In the genomic region with DNA sequence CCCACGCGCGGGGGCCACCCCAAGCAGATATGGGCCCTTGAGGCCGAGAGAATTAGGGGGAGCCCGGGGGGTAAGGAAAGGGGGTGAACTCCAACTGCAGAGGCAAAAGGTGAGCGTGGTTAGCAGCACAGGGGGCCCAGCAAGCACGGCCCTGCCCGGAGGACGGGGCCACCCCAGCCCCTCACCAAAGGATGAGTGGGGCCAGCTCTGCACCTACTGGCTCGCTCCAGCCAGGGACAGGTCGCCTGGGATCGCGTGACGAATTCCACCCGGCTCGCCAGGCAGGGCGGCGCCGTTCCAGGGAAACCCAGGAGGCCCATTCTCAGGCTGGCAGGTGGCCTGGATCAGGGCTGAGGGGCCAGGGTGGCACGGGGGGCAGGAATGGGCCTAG, we compare ENCODE assay signal across 12 cellular contexts. TPM values are rescaled to one million over a fixed set of nuclear protein-coding genes. Genes with fewer than 3 reads are reported as not detected.
DNase-seq lines count a peak whose midpoint lies in the region; ATAC-seq and TF ChIP-seq lines count a peak whose summit lies in the region.
"Had no signal": no experiment of that assay in that cellular context is flagged by ENCODE, and none has a peak within 500 bp of the region (broad histone marks: within the 10 kb centered on the region; RNA-seq: fewer than 3 reads in every experiment).

No MANE protein-coding gene starts in this region.

- peak overlapping the region in 2 of 3 experiments; percentile 63 to 71; a peak in 2 of 7 replicates for H3K27ac Mint-ChIP-seq in H9
- H3K27ac Mint-ChIP-seq in naive B cell = peak overlapping the region in 1 of 6 donors; percentile 77

- H3K23me2 ChIP-seq in H9 (ENCODE audit: insufficient read length, low read depth, low read length, poor library complexity, severe bottlenecking) = no peaks in the 10 kb centered on the region

- no peaks in the 10 kb centered on the region for H3K9me2 ChIP-seq in PC-3 (replicated peaks; ENCODE audit: low read length)

- H3K56ac ChIP-seq in H9 (ENCODE audit: insufficient read length, low read depth, low read length) = no peak overlapping the region

- H3K9ac ChIP-seq in H9 (ENCODE audit: extremely low read depth, insufficient read length, low read length) (no peak overlapping the region), PC-3 (ENCODE audit: low read length) (no peak overlapping the region)

- peaks cover 0 to 19% of the 10 kb centered on the region in 2 experiments; a peak in 3 of 4 replicates for H3K4me1 Mint-ChIP-seq in H9
- H3K4me1 Mint-ChIP-seq in naive B cell = peaks cover 19 to 50% (median 28%) of the 10 kb centered on the region in 3 donors

- H2BK5ac ChIP-seq in H9 (ENCODE audit: insufficient read length, low read length) = no peak overlapping the region

- WGBS in H9 (ENCODE audit: extremely low coverage, insufficient read length, low lambda C conversion rate) = no CpG with 5 or more reads among the region's 20 CpGs

- ATAC-seq in naive B cell (ENCODE audit: low read depth in 2 of 2) (peak; percentile 8 to 22), PC-3 (no peak)

- no peak overlapping the region for H4K8ac ChIP-seq in H9 (replicated peaks; ENCODE audit: insufficient read length, low read depth, low read length)

- no peak for TF ChIP-seq POLR2A in breast epithelium (IDR thresholded peaks at IDR 0.05)

- no peak overlapping the region for H2BK120ac ChIP-seq in H9 (ENCODE audit: low read depth, low read length, poor library complexity, severe bottlenecking)

- H3K27me3 Mint-ChIP-seq in H9 (ENCODE audit: low read depth) (peaks cover 2% of the 10 kb centered on the region; the same call in 1 of the 2 replicates), naive B cell (no peaks in the 10 kb centered on the region)
- H3K27me3 Mint-ChIP-seq: activated CD8-positive, alpha-beta memory T cell treated with anti-CD3 and anti-CD28 coated beads, Interleukin-2, amount 10 ng/mL, durations not matched to agents 7 days and 5 days had no signal

- no peak overlapping the region for H3T11ph ChIP-seq in H9 (ENCODE audit: low read length)

- H3K27me3 ChIP-seq in H9 (ENCODE audit: insufficient read depth, low read length) (no peaks in the 10 kb centered on the region; the same call in 1 of the 2 replicates), breast epithelium (no peaks in the 10 kb centered on the region), PC-3 (ENCODE audit: low read length) (no peaks in the 10 kb centered on the region)
- H3K27me3 ChIP-seq: left lung had no signal

- H4K91ac ChIP-seq in H9 (ENCODE audit: insufficient read length, low read depth, low read length) = no peak overlapping the region

- peaks cover 3 to 9% (median 5%) of the 10 kb centered on the region in 3 experiments; a peak in 4 of 7 replicates for H3K36me3 Mint-ChIP-seq in H9 (ENCODE audit: insufficient read depth in 1 of 3, low read depth in 3 of 3)
- peaks cover 0 to 6% of the 10 kb centered on the region in 2 donors for H3K36me3 Mint-ChIP-seq in naive B cell

- H4K5ac ChIP-seq in H9 (ENCODE audit: insufficient read length, low read depth, low read length) = no peak overlapping the region

- H2AFZ ChIP-seq in H9 (ENCODE audit: low read length) = no peak overlapping the region
- no peak overlapping the region for H2AFZ ChIP-seq in PC-3 (ENCODE audit: low read length)

- no peak overlapping the region for H3K14ac ChIP-seq in H9 (ENCODE audit: insufficient read depth, low read length)

- H3K18ac ChIP-seq in H9 (ENCODE audit: insufficient read length, low read depth, low read length) = no peak overlapping the region

- no peaks in the 10 kb centered on the region for H3K9me3 Mint-ChIP-seq in H9
- no peaks in the 10 kb centered on the region for H3K9me3 Mint-ChIP-seq in naive B cell
- H3K9me3 Mint-ChIP-seq: activated naive CD4-positive, alpha-beta T cell treated with anti-CD3 and anti-CD28 coated beads, Interleukin-2, amount 50 U/mL, for 72 hours had no signal

- H3K4me3 ChIP-seq in breast epithelium (no peak overlapping the region), PC-3 (ENCODE audit: low read length) (no peak overlapping the region)
- H3K4me3 ChIP-seq: left lung had no signal

- H3K4me3 Mint-ChIP-seq in H9 = no peak overlapping the region
- no peak overlapping the region for H3K4me3 Mint-ChIP-seq in naive B cell
- H3K4me3 Mint-ChIP-seq: activated CD8-positive, alpha-beta memory T cell treated with anti-CD3 and anti-CD28 coated beads, Interleukin-2, amount 10 ng/mL, durations not matched to agents 7 days and 5 days had no signal

- BruUV-seq in PC-3 (replicated peaks; lab: Mats Ljungman, UMichigan) = no TSS peak

- no peak overlapping the region for H3K4ac ChIP-seq in H9 (ENCODE audit: low read depth, low read length)

- H3K79me1 ChIP-seq in H9 (ENCODE audit: insufficient read depth, low read depth, low read length, poor library complexity, severe bottlenecking) = no peaks in the 10 kb centered on the region

- no peak overlapping the region for H3K27ac ChIP-seq in 22Rv1
- H3K27ac ChIP-seq in H9 (ENCODE audit: insufficient read length, low read depth, low read length) = no peak overlapping the region
- H3K27ac ChIP-seq in breast epithelium = peak overlapping the region; percentile 26 to 66
- H3K27ac ChIP-seq in PC-3 (ENCODE audit: low read length) = no peak overlapping the region

- no peak overlapping the region for H2BK15ac ChIP-seq in H9 (ENCODE audit: low read depth, low read length)

- H3K23ac ChIP-seq in H9 (ENCODE audit: insufficient read length, low read depth, low read length) = no peak overlapping the region

- H3K4me1 ChIP-seq in H9 (ENCODE audit: insufficient read depth, low read length) (no peaks in the 10 kb centered on the region; the same call in 1 of the 2 replicates), breast epithelium (peaks cover 0 to 9% of the 10 kb centered on the region in 2 donors), PC-3 (ENCODE audit: insufficient read depth, low read length) (peaks cover 18% of the 10 kb centered on the region)

- intact Hi-C loops in breast epithelium (cut with DNase I; ENCODE audit: low total_unique reads) = no loop called here
- intact Hi-C loops in PC-3 (cut with micrococcal nuclease) = no loop called here

- no peak overlapping the region for H2BK20ac ChIP-seq in H9 (ENCODE audit: low read depth, low read length, poor library complexity, severe bottlenecking)

- CTCF ChIA-PET in PC-3 (lab: Charles Lee) = interaction anchor here (0.6 kb wide), 2 partner anchors 39 to 128 kb away, joined by 3 read pairs; partner anchors contain the start of gene BIN1

- no peak overlapping the region for H3K4me2 ChIP-seq in H9 (ENCODE audit: insufficient read depth, insufficient read length, low read length)
- H3K4me2 ChIP-seq in PC-3 (ENCODE audit: low read length) = no peak overlapping the region

- TF ChIP-seq CTCF in 22Rv1 (IDR thresholded peaks at IDR 0.05) (peak; percentile 18), H9 (conservative IDR thresholded peaks at IDR 0.05) (no peak), breast epithelium (IDR thresholded peaks at IDR 0.05) (no peak), PC-3 (conservative IDR thresholded peaks at IDR 0.05; ENCODE audit: low read depth, low read length) (no peak; the same call in 1 of the 2 replicates)

- H3K9me3 ChIP-seq in H9 (ENCODE audit: control insufficient read depth, low read depth, low read length) (no peaks in the 10 kb centered on the region), breast epithelium (no peaks in the 10 kb centered on the region), PC-3 (ENCODE audit: low read length) (no peaks in the 10 kb centered on the region)
- H3K9me3 ChIP-seq: left lung had no signal

- no peak for DNase-seq in H9
- DNase-seq in breast epithelium (ENCODE audit: low spot score in 2 of 2) = no peak
- no peak for DNase-seq in naive B cell
- no peak for DNase-seq in NCI-H146 (lab: John Stamatoyannopoulos, UW)
- DNase-seq in occipital lobe (lab: John Stamatoyannopoulos, UW) = no peak
- DNase-seq in PC-3 = no peak
- no peak for DNase-seq in cerebellar cortex (ENCODE audit: low spot score)
- DNase-seq: SHP77 treated with DMSO at 0.1 percent for 48 hours had no signal

- H3K79me2 ChIP-seq in H9 (ENCODE audit: insufficient read depth, low read length) = no peaks in the 10 kb centered on the region
- H3K79me2 ChIP-seq in PC-3 (ENCODE audit: low read length) = no peaks in the 10 kb centered on the region

- no peak overlapping the region for H2AK5ac ChIP-seq in H9 (ENCODE audit: insufficient read length, low read length)

- no peaks in the 10 kb centered on the region for H3F3A ChIP-seq in PC-3 (ENCODE audit: low read length, unreplicated experiment)

- H3K36me3 ChIP-seq in breast epithelium (no peaks in the 10 kb centered on the region), PC-3 (ENCODE audit: low read depth, low read length) (peaks cover under 1% of the 10 kb centered on the region; the same call in 1 of the 2 replicates)

- peaks cover 4% of the 10 kb centered on the region for H4K20me1 ChIP-seq in H9 (ENCODE audit: control insufficient read depth, insufficient read depth, insufficient read length)
- no peaks in the 10 kb centered on the region for H4K20me1 ChIP-seq in PC-3 (ENCODE audit: low read length)

- POLR2A ChIA-PET in PC-3 (lab: Charles Lee; ENCODE audit: unreplicated experiment) = no interaction called here

- no peak overlapping the region for H2BK12ac ChIP-seq in H9 (ENCODE audit: insufficient read length, low read depth, low read length)

RNA-seq across cellular contexts. Expression of gene BIN1, which starts 38.6 kb away (rescaled TPM):
- total RNA-seq in H9 (2021) (30.0 and 32.0 TPM in 2 replicates), breast epithelium (10 to 100 TPM; 30.1 to 74.4 (median 59.3) TPM), occipital lobe (45.2 TPM), PC-3 (2014; rRNA removed) (58.9 and 77.5 TPM in 2 replicates)
- 100 to 1,000 TPM; 103 to 150 (median 124) TPM for polyA plus RNA-seq in naive B cell (ENCODE audit: low read depth in 6 of 6)

Comparison
In these comparisons a context has a peak if more than half of its experiments do, and no peak if none do; other contexts are left out.
1. H3K27ac ChIP-seq: peak in breast epithelium (2 of 2); none in 22Rv1 (single experiment), H9 (single experiment) and PC-3 (single experiment).